ENCODE assay signal across 8 cellular contexts in the genomic region with DNA sequence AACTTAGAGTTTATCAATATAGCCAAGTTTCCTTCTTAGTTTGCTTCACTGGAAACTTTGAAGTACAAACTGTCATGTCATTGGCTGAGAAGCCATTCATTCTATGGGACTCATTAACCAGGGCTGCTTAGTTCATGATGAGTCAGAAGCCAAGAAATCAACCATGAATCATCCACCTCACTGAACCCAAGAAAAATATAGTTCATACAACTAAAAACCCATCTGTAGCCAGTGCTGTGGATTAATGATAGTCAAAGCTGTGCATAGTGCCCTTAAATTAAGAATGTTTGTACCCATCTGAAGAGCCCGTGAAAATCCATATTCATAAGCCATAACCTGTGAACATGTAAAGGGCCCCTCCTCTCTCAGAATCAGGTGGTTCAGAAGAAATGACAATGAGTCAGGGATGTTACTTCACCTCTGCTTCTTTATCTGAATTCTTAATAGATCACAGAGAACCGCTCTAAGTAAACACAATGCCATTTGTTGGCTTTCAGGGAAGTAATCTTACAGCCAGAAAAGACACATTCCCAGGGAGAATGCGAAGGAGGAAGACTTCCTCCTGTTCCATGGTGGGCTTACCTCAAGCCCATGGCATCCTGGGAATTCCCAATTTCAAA. TPM values are rescaled to one million over a fixed set of nuclear protein-coding genes. Genes with fewer than 3 reads are reported as not detected.
DNase-seq lines count a peak whose midpoint lies in the region; ATAC-seq, FAIRE-seq and TF ChIP-seq lines count a peak whose summit lies in the region.

No MANE protein-coding gene starts in this region.

- no peaks in the 10 kb centered on the region for H3K79me2 ChIP-seq in GM23248 (ENCODE audit: insufficient read depth)
- H3K79me2 ChIP-seq in Loucy (ENCODE audit: insufficient read depth, low read length), result no peaks in the 10 kb centered on the region

- TF ChIP-seq EP300 in stomach (IDR thresholded peaks at IDR 0.05), result no peak

- peak overlapping the region; percentile 7; the same call in 1 of the 2 replicates for H3K4me3 ChIP-seq in GM23248
- H3K4me3 ChIP-seq in Loucy (ENCODE audit: low read length, poor library complexity, severe bottlenecking), result no peak overlapping the region
- no peak overlapping the region for H3K4me3 ChIP-seq in bronchial epithelial cell (ENCODE audit: low read depth, low read length)
- H3K4me3 ChIP-seq in skin epidermis, result no peak overlapping the region
- H3K4me3 ChIP-seq in lower leg skin (ENCODE audit: low read depth, poor library complexity, severe bottlenecking), result no peak overlapping the region
- H3K4me3 ChIP-seq in stomach, result no peak overlapping the region

- H3K4me2 ChIP-seq in GM23248 (ENCODE audit: unreplicated experiment) (peak overlapping the region; percentile 78), Loucy (ENCODE audit: low read depth, low read length, poor library complexity, severe bottlenecking) (peak overlapping the region; percentile 10)

- no peak overlapping the region for H3K9ac ChIP-seq in GM23248
- no peak overlapping the region for H3K9ac ChIP-seq in Loucy (ENCODE audit: low read depth, low read length, poor library complexity, severe bottlenecking)

- H2AFZ ChIP-seq in GM23248 (no peak overlapping the region), Loucy (ENCODE audit: low read length) (no peak overlapping the region)

- TF ChIP-seq POLR2A in lower leg skin (IDR thresholded peaks at IDR 0.05) (no peak), stomach (IDR thresholded peaks at IDR 0.05) (no peak)

- no peaks in the 10 kb centered on the region for H3K27me3 ChIP-seq in GM23248 (replicated peaks; ENCODE audit: insufficient read depth)
- H3K27me3 ChIP-seq in Loucy (ENCODE audit: insufficient read depth, low read length, poor library complexity, severe bottlenecking), result no peaks in the 10 kb centered on the region
- H3K27me3 ChIP-seq in bronchial epithelial cell (ENCODE audit: control insufficient read depth, insufficient read depth, low read length), result no peaks in the 10 kb centered on the region
- no peaks in the 10 kb centered on the region for H3K27me3 ChIP-seq in stomach

- intact Hi-C loops in lower leg skin (cut with DNase I; ENCODE audit: low total_unique reads) (no loop called here), cardiac septum (cut with DNase I) (no loop called here), stomach (cut with DNase I; ENCODE audit: low total_unique reads) (no loop called here)

- TF ChIP-seq CTCF in Loucy (conservative IDR thresholded peaks at IDR 0.05; ENCODE audit: low read length) (no peak), bronchial epithelial cell (IDR thresholded peaks at IDR 0.05; ENCODE audit: insufficient read depth, low read length, severe bottlenecking) (no peak), lower leg skin (IDR thresholded peaks at IDR 0.05) (no peak), stomach (IDR thresholded peaks at IDR 0.05) (no peak)

- 0 to 1% methylated on average over 3 of the region's 3 CpGs for WGBS in GM23248 (ENCODE audit: low coverage in 1 of 2, low lambda C conversion rate in 2 of 2, missing lambda C conversion rate in 2 of 2), 2 experiments
- WGBS in lower leg skin, 2 donors, result 50 to 66% methylated on average over 3 of the region's 3 CpGs
- WGBS in stomach, 5 donors, result 59 to 72% (median 62%) methylated on average over 3 of the region's 3 CpGs

- H3F3A ChIP-seq in GM23248 (ENCODE audit: insufficient read depth) (peaks cover 29% of the 10 kb centered on the region), Loucy (ENCODE audit: low read depth) (no peaks in the 10 kb centered on the region)

- peak; percentile 72 for ATAC-seq in GM18499 (IDR thresholded peaks at IDR 0.05; ENCODE audit: insufficient read depth, unreplicated experiment)

- no peaks in the 10 kb centered on the region for H3K36me3 ChIP-seq in GM23248 (ENCODE audit: low read depth)
- no peaks in the 10 kb centered on the region for H3K36me3 ChIP-seq in Loucy (ENCODE audit: insufficient read depth, low read length)
- H3K36me3 ChIP-seq in bronchial epithelial cell (ENCODE audit: control insufficient read depth, insufficient read depth, low read length), result no peaks in the 10 kb centered on the region
- H3K36me3 ChIP-seq in stomach, result no peaks in the 10 kb centered on the region

- peak overlapping the region; percentile 49 for H3K27ac ChIP-seq in GM23248
- H3K27ac ChIP-seq in skin epidermis, result peak overlapping the region in 18 of 21 experiments; percentile 3 to 80 (median 44)
- H3K27ac ChIP-seq in stomach, result peak overlapping the region in 2 of 5 donors; percentile 46 to 52

- DNase-seq in GM23248, result peak; percentile 95
- DNase-seq in bronchial epithelial cell (ENCODE audit: low read depth), result peak; percentile 99
- DNase-seq in lower leg skin (ENCODE audit: low spot score in 2 of 2), result no peak
- no peak for DNase-seq in cardiac septum (ENCODE audit: low spot score)
- DNase-seq in stomach, result no peak

- H3K9me3 ChIP-seq in GM23248 (ENCODE audit: low read depth) (no peaks in the 10 kb centered on the region), Loucy (ENCODE audit: insufficient read depth, low read depth, low read length) (no peaks in the 10 kb centered on the region), stomach (no peaks in the 10 kb centered on the region)

- H3K4me1 ChIP-seq in GM23248 (ENCODE audit: insufficient read depth), result peaks cover 22% of the 10 kb centered on the region
- H3K4me1 ChIP-seq in Loucy (ENCODE audit: insufficient read depth, low read length, poor library complexity, severe bottlenecking), result peaks cover 12% of the 10 kb centered on the region
- peaks cover 0 to 7% (median 0%) of the 10 kb centered on the region in 4 donors for H3K4me1 ChIP-seq in stomach

- H4K20me1 ChIP-seq in GM23248 (ENCODE audit: insufficient read depth) (no peaks in the 10 kb centered on the region), Loucy (ENCODE audit: insufficient read depth, low read length, poor library complexity, severe bottlenecking) (no peaks in the 10 kb centered on the region)

- peak; percentile 28 for FAIRE-seq in bronchial epithelial cell (lab: Jason Lieb, UNC)

- in situ Hi-C loops in GM23248 (cut with MboI), result no loop called here

- no peaks in the 10 kb centered on the region for H3K9me2 ChIP-seq in GM23248 (ENCODE audit: insufficient read depth)
- H3K9me2 ChIP-seq in Loucy (replicated peaks; ENCODE audit: low read depth, low read length), result no peaks in the 10 kb centered on the region

RNA-seq across cellular contexts. Expression of a gene that starts 25.4 kb away (rescaled TPM):
- not detected in 2 replicates for total RNA-seq in GM23248 (2014; rRNA removed; shearing (Covaris generic))
- not detected in 2 replicates for polyA plus RNA-seq in GM23248 (2016; fragmentation: Nextera tagmentation; extraction: Ambion mirVana)
- not detected in 2 replicates for total RNA-seq in bronchial epithelial cell
- total RNA-seq in lower leg skin, result not detected
- not detected for total RNA-seq in cardiac septum
- total RNA-seq in stomach, result not detected
- polyA plus RNA-seq in stomach, result not detected

Comparison
In these comparisons a context has a peak if more than half of its experiments do, and no peak if none do; other contexts are left out.
1. DNase-seq: peak in GM23248 (single experiment) and bronchial epithelial cell (single experiment); none in lower leg skin (0 of 2), cardiac septum (single experiment) and stomach (single experiment).